8 cellular contexts compared by ENCODE assay signal in the genomic region with DNA sequence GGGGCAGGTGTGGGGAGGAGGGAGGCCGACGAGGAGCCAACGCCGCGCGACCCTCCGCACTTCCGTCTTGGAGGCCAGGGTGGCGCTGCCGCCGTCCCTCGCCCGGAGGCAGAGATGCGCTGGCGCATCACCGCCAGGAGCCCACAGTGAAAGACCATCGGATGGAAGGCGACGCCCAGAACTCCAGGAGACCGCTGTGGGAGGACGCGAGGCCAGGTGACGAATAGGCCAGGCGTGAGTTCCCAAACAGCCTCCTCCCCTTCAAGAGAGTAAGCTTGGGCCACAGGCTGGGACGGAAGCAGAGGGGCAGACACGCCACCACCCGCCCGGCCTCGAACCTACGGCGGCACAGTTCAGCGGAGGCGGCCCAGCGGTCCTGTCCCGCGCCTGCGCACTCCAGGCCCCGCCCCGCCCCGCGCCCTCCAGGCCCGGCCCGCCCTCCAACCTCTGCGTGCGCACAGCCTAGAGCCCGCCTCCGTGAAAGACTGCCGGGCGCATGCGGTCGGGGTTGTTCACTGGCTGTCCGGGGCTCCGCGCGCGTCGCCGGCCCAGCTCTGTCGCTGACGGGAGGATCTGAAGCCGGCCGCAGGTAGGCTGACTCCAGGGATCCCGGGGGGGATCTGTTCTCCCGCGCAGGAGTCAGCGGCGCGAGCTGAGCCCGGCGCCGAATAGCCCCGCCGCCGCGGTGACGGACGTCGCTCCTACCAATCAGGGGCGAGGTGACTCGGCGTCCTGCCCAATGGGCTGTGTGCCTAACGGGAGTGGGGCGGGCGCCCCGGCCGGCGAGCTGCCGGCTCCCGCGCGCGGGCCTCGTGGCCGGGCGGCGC. TPM values are rescaled to one million over a fixed set of nuclear protein-coding genes. Genes with fewer than 3 reads are reported as not detected.
DNase-seq lines count a peak whose midpoint lies in the region; ATAC-seq lines count a peak whose summit lies in the region.

A gene with protein sequence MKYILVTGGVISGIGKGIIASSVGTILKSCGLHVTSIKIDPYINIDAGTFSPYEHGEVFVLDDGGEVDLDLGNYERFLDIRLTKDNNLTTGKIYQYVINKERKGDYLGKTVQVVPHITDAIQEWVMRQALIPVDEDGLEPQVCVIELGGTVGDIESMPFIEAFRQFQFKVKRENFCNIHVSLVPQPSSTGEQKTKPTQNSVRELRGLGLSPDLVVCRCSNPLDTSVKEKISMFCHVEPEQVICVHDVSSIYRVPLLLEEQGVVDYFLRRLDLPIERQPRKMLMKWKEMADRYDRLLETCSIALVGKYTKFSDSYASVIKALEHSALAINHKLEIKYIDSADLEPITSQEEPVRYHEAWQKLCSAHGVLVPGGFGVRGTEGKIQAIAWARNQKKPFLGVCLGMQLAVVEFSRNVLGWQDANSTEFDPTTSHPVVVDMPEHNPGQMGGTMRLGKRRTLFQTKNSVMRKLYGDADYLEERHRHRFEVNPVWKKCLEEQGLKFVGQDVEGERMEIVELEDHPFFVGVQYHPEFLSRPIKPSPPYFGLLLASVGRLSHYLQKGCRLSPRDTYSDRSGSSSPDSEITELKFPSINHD (plus strand): TSS at position 456 of the 827 bp plus-strand sequence. CDS start 3,595 bp downstream, outside the sequence.

- peaks cover 7 to 33% (median 28%) of the 10 kb centered on the region in 4 donors for H3K4me1 Mint-ChIP-seq in CD4-positive, CD25-positive, alpha-beta regulatory T cell

- peak; percentile 89 to 96 (median 95) for DNase-seq in CD4-positive, CD25-positive, alpha-beta regulatory T cell
- DNase-seq in NCI-H748 (lab: John Stamatoyannopoulos, UW; ENCODE audit: unreplicated experiment) (peak; percentile 100), dedifferentiated amniotic fluid mesenchymal stem cell (ENCODE audit: extremely low spot score) (peak; percentile 89), left lobe of liver (ENCODE audit: low spot score) (peak; percentile 97)
- DNase-seq in activated CD4-positive, alpha-beta T cell treated with anti-CD3 and anti-CD28 coated beads, Interleukin-2, amount 50 U/mL, for 1 hour: peak; percentile 95
- DNase-seq in stimulated activated CD4-positive, alpha-beta T cell treated with anti-CD3 and anti-CD28 coated beads, Interleukin-2, amount 100 ng/mL, for 4 hours (ENCODE audit: low read depth): peak; percentile 93

- peaks cover 3% of the 10 kb centered on the region for H3K36me3 ChIP-seq in CD4-positive, CD25-positive, alpha-beta regulatory T cell (ENCODE audit: control insufficient read depth, insufficient read depth, low read length)

- H3K27ac ChIP-seq in CD4-positive, CD25-positive, alpha-beta regulatory T cell (ENCODE audit: insufficient read depth, low read length, poor library complexity, severe bottlenecking): peak within 1 kb of the TSS; percentile 90

- peaks cover 23% of the 10 kb centered on the region for H3K4me1 ChIP-seq in CD4-positive, CD25-positive, alpha-beta regulatory T cell (ENCODE audit: control insufficient read depth, insufficient read depth, low read length, poor library complexity, severe bottlenecking)

- H3K9me3 Mint-ChIP-seq in CD4-positive, CD25-positive, alpha-beta regulatory T cell: no peaks in the 10 kb centered on the region

- peaks cover 11% of the 10 kb centered on the region for H3K36me3 Mint-ChIP-seq in CD4-positive, CD25-positive, alpha-beta regulatory T cell

- no peaks in the 10 kb centered on the region for H3K27me3 Mint-ChIP-seq in CD4-positive, CD25-positive, alpha-beta regulatory T cell

- H3K4me3 Mint-ChIP-seq in CD4-positive, CD25-positive, alpha-beta regulatory T cell: peak within 1 kb of the TSS; percentile 90 to 95 (median 92)

- no peaks in the 10 kb centered on the region for H3K9me3 ChIP-seq in CD4-positive, CD25-positive, alpha-beta regulatory T cell (ENCODE audit: control insufficient read depth in 2 of 2, low read length in 2 of 2)

- peak within 1 kb of the TSS; percentile 77 for H3K4me3 ChIP-seq in CD4-positive, CD25-positive, alpha-beta regulatory T cell (ENCODE audit: low read depth, low read length)

- H3K27ac Mint-ChIP-seq in CD4-positive, CD25-positive, alpha-beta regulatory T cell: peak within 1 kb of the TSS; percentile 90 to 93 (median 92)

- no peaks in the 10 kb centered on the region for H3K27me3 ChIP-seq in CD4-positive, CD25-positive, alpha-beta regulatory T cell (ENCODE audit: control insufficient read depth, insufficient read depth, low read length)

- ATAC-seq in CD4-positive, CD25-positive, alpha-beta regulatory T cell (ENCODE audit: low read depth in 2 of 2): peak; percentile 91
- ATAC-seq in GM19395 (IDR thresholded peaks at IDR 0.05; ENCODE audit: unreplicated experiment): peak; percentile 87
- ATAC-seq in HG03558 (IDR thresholded peaks at IDR 0.05; ENCODE audit: extremely low read depth, unreplicated experiment): peak; percentile 69
- peak; percentile 87 for ATAC-seq in left lobe of liver

RNA-seq across cellular contexts. Expression of the gene that starts here (rescaled TPM):
- 42.5 TPM for total RNA-seq in CD4-positive, CD25-positive, alpha-beta regulatory T cell
- polyA plus RNA-seq in CD4-positive, CD25-positive, alpha-beta regulatory T cell: 10 to 100 TPM; 12.5 to 14.9 (median 13.2) TPM
- total RNA-seq in left lobe of liver: 35.6 TPM

Comparison
In these comparisons a context has a peak if more than half of its experiments do, and no peak if none do; other contexts are left out.
1. Peak in every context shown above with its lines: DNase-seq, ATAC-seq, H3K4me3 ChIP-seq and H3K27ac ChIP-seq.